ENCODE assay signal across 8 cellular contexts in genomic region chr4:40055379-40055872, GRCh38. TPM values are rescaled to one million over a fixed set of nuclear protein-coding genes. Genes with fewer than 3 reads are reported as not detected.
A peak's percentile ranks its signal among the peaks of the same experiment; 100 is the strongest.
DNase-seq lines count a peak whose midpoint lies in the region; ATAC-seq and TF ChIP-seq lines count a peak whose summit lies in the region.

No MANE protein-coding gene starts in this region.

- peak overlapping the region; percentile 89 for H3K27ac Mint-ChIP-seq in CD4-positive, alpha-beta T cell
- H3K27ac Mint-ChIP-seq in activated CD4-positive, alpha-beta T cell treated with anti-CD3 and anti-CD28 coated beads, Interleukin-2, amount 10 ng/mL, durations not matched to agents 24 days and 14 days = peak overlapping the region; percentile 99

- H3K9ac ChIP-seq in skeletal muscle satellite cell (ENCODE audit: low read depth, low read length) = peak overlapping the region; percentile 99

- peaks cover 18% of the 10 kb centered on the region for H3K36me3 Mint-ChIP-seq in CD4-positive, alpha-beta T cell (ENCODE audit: low read depth)
- H3K36me3 Mint-ChIP-seq in activated CD4-positive, alpha-beta T cell treated with anti-CD3 and anti-CD28 coated beads, Interleukin-2, amount 10 ng/mL, durations not matched to agents 24 days and 14 days (ENCODE audit: low read depth) = peaks cover 4% of the 10 kb centered on the region

- intact Hi-C loops in CD4-positive, alpha-beta T cell (cut with DNase I, micrococcal nuclease) = loop anchor here (2.0 to 10.0 kb wide), 11 partner anchors 67 to 842 kb away; partner anchors contain the start of gene PDS5A (in 1 of the 2)
- intact Hi-C loops in activated CD4-positive, alpha-beta T cell treated with anti-CD3 and anti-CD28 coated beads, Interleukin-2, amount 10 ng/mL, durations not matched to agents 24 days and 14 days (cut with micrococcal nuclease) = loop anchor here (1.0 to 10.0 kb wide), 11 partner anchors 9 to 703 kb away; partner anchors contain the start of genes LIAS, RPL9, SMIM14 and UGDH

- no peaks in the 10 kb centered on the region for H3K9me3 Mint-ChIP-seq in CD4-positive, alpha-beta T cell
- H3K9me3 Mint-ChIP-seq in activated CD4-positive, alpha-beta T cell treated with anti-CD3 and anti-CD28 coated beads, Interleukin-2, amount 10 ng/mL, durations not matched to agents 24 days and 14 days = no peaks in the 10 kb centered on the region

- no peaks in the 10 kb centered on the region for H3K9me3 ChIP-seq in CD4-positive, alpha-beta T cell (ENCODE audit: control insufficient read depth, low read length)
- H3K9me3 ChIP-seq in skeletal muscle satellite cell (replicated peaks; ENCODE audit: low read length) = no peaks in the 10 kb centered on the region

- ATAC-seq in CD4-positive, alpha-beta T cell (ENCODE audit: poor library complexity) = peak; percentile 5
- ATAC-seq in HG02870 (IDR thresholded peaks at IDR 0.05; ENCODE audit: unreplicated experiment) (peak; percentile 4), GM21390 (IDR thresholded peaks at IDR 0.05; ENCODE audit: unreplicated experiment) (no peak), GM18873 (IDR thresholded peaks at IDR 0.05; ENCODE audit: low FRiP score, unreplicated experiment) (no peak)

- no peaks in the 10 kb centered on the region for H3K36me3 ChIP-seq in skeletal muscle satellite cell (ENCODE audit: insufficient read depth, low read length)

- POLR2A ChIA-PET in CD4-positive, alpha-beta T cell (lab: Charles Lee) = interaction anchor here (1.0 to 2.4 kb wide), 23 partner anchors 19 to 596 kb away, joined by 3 to 19 read pairs (median 5); partner anchors contain the start of genes LIAS, UBE2K and UGDH

- H3K27me3 Mint-ChIP-seq in CD4-positive, alpha-beta T cell = no peaks in the 10 kb centered on the region
- H3K27me3 Mint-ChIP-seq in activated CD4-positive, alpha-beta T cell treated with anti-CD3 and anti-CD28 coated beads, Interleukin-2, amount 10 ng/mL, durations not matched to agents 24 days and 14 days = peaks cover 3% of the 10 kb centered on the region

- DNase-seq in CD4-positive, alpha-beta T cell = peak in 3 of 10 experiments; percentile 1 to 18 (median 7)
- DNase-seq in activated CD4-positive, alpha-beta T cell treated with anti-CD3 and anti-CD28 coated beads, Interleukin-2, amount 10 ng/mL, durations not matched to agents 24 days and 14 days = peak; percentile 92
- no peak for DNase-seq in fibroblast of mammary gland (ENCODE audit: low read depth)
- DNase-seq in NCI-H2196 (lab: John Stamatoyannopoulos, UW; ENCODE audit: unreplicated experiment) = no peak

- H3K4me3 ChIP-seq in fibroblast of mammary gland (ENCODE audit: control insufficient read depth, low read depth, low read length) (peak overlapping the region; percentile 73), skeletal muscle satellite cell (ENCODE audit: low read length) (peak overlapping the region; percentile 93)

- H3K4me1 Mint-ChIP-seq in CD4-positive, alpha-beta T cell (ENCODE audit: low read depth) = peaks cover 40% of the 10 kb centered on the region
- peaks cover 30% of the 10 kb centered on the region for H3K4me1 Mint-ChIP-seq in activated CD4-positive, alpha-beta T cell treated with anti-CD3 and anti-CD28 coated beads, Interleukin-2, amount 10 ng/mL, durations not matched to agents 24 days and 14 days

- H3K4me2 ChIP-seq in skeletal muscle satellite cell (ENCODE audit: low read length) = peak overlapping the region; percentile 90

- no peaks in the 10 kb centered on the region for H3K27me3 ChIP-seq in CD4-positive, alpha-beta T cell (ENCODE audit: control insufficient read depth, insufficient read depth, low read length)
- H3K27me3 ChIP-seq in skeletal muscle satellite cell (ENCODE audit: control insufficient read depth, insufficient read depth, low read length) = no peaks in the 10 kb centered on the region

- peaks cover 17% of the 10 kb centered on the region for H3K4me1 ChIP-seq in skeletal muscle satellite cell (ENCODE audit: control insufficient read depth, insufficient read depth, low read length)

- peak overlapping the region; percentile 90 for H3K4me3 Mint-ChIP-seq in CD4-positive, alpha-beta T cell
- peak overlapping the region; percentile 91 for H3K4me3 Mint-ChIP-seq in activated CD4-positive, alpha-beta T cell treated with anti-CD3 and anti-CD28 coated beads, Interleukin-2, amount 10 ng/mL, durations not matched to agents 24 days and 14 days

- CTCF ChIA-PET in CD4-positive, alpha-beta T cell (lab: Charles Lee) = interaction anchor here (1.0 to 2.0 kb wide), 5 partner anchors 77 to 270 kb away, joined by 3 to 10 read pairs (median 6); partner anchors contain the start of gene PDS5A

- peak overlapping the region; percentile 89 for H3K27ac ChIP-seq in CD4-positive, alpha-beta T cell (ENCODE audit: low read depth, low read length)

- TF ChIP-seq CTCF in CD4-positive, alpha-beta T cell (IDR thresholded peaks at IDR 0.05) = no peak
- TF ChIP-seq CTCF in fibroblast of mammary gland (conservative IDR thresholded peaks at IDR 0.05; ENCODE audit: control insufficient read depth, insufficient read depth, low read depth, low read length) = no peak

RNA-seq across cellular contexts. Expression of gene N4BP2, which starts 1.2 kb away (rescaled TPM):
- 10 to 100 TPM; 21.7 to 25.2 TPM for total RNA-seq in CD4-positive, alpha-beta T cell
- total RNA-seq in activated CD4-positive, alpha-beta T cell treated with anti-CD3 and anti-CD28 coated beads, Interleukin-2, amount 10 ng/mL, durations not matched to agents 24 days and 14 days = 24.5 and 24.7 TPM in 2 replicates
- 5.3 and 7.0 TPM in 2 replicates for total RNA-seq in skeletal muscle satellite cell (2012; rRNA removed)

Comparison
In these comparisons a context has a peak if more than half of its experiments do, and no peak if none do; other contexts are left out.
1. ATAC-seq: peak in CD4-positive, alpha-beta T cell (single experiment) and HG02870 (single experiment); none in GM21390 (single experiment) and GM18873 (single experiment).